Comparison of ENCODE assay signal across 17 cellular contexts in genomic region chr17:245611-246010, GRCh38.
"Had no signal": no experiment of that assay in that cellular context is flagged by ENCODE, and none has a peak within 500 bp of the region (broad histone marks: within the 10 kb centered on the region; RNA-seq: fewer than 3 reads in every experiment).

No MANE protein-coding gene starts in this region.

- FAIRE-seq: small intestine had no signal

- H3K9me3 ChIP-seq: ascending aorta, breast epithelium, gastrocnemius medialis, heart left ventricle, mucosa of descending colon, neutrophil had no signal

- H3K4me1 Mint-ChIP-seq: activated naive CD8-positive, alpha-beta T cell treated with anti-CD3 and anti-CD28 coated beads, Interleukin-2, amount 50 U/mL, for 24 hours; immature natural killer cell had no signal

- H3K27me3 Mint-ChIP-seq: activated CD8-positive, alpha-beta T cell treated with anti-CD3 and anti-CD28 coated beads for 36 hours; activated naive CD8-positive, alpha-beta T cell treated with anti-CD3 and anti-CD28 coated beads, Interleukin-2, amount 50 U/mL, for 24 hours; naive thymus-derived CD4-positive, alpha-beta T cell; stimulated activated naive CD8-positive, alpha-beta T cell treated with anti-CD3 and anti-CD28 coated beads, Interleukin-15, Interleukin-2, amounts not matched to agents 100 ng/mL and 50 ng/mL, for 24 hours; T-cell had no signal

- H3K27me3 ChIP-seq: ascending aorta, breast epithelium, gastrocnemius medialis, heart left ventricle had no signal

- H3K4me3 Mint-ChIP-seq: activated CD8-positive, alpha-beta T cell treated with anti-CD3 and anti-CD28 coated beads for 36 hours; activated naive CD8-positive, alpha-beta T cell treated with anti-CD3 and anti-CD28 coated beads, Interleukin-2, amount 50 U/mL, for 24 hours; immature natural killer cell; naive thymus-derived CD4-positive, alpha-beta T cell; stimulated activated naive CD8-positive, alpha-beta T cell treated with anti-CD3 and anti-CD28 coated beads, Interleukin-15, Interleukin-2, amounts not matched to agents 100 ng/mL and 50 ng/mL, for 24 hours; T-cell had no signal

- DNase-seq: activated CD4-positive, alpha-beta T cell treated with anti-CD3 and anti-CD28 coated beads for 4 hours; activated CD8-positive, alpha-beta T cell treated with anti-CD3 and anti-CD28 coated beads for 36 hours; activated gamma-delta T cell treated with Interleukin-2 at 50 U/mL for 16 hours; activated naive CD8-positive, alpha-beta T cell treated with anti-CD3 and anti-CD28 coated beads, Interleukin-2, amount 50 U/mL, for 24 hours; gastrocnemius medialis; immature natural killer cell; naive thymus-derived CD4-positive, alpha-beta T cell; small intestine; T-cell; T-helper 9 cell had no signal

- H3K4me1 ChIP-seq: ascending aorta, breast epithelium, gastrocnemius medialis, heart left ventricle, parathyroid adenoma had no signal

- H3K27ac Mint-ChIP-seq: activated CD8-positive, alpha-beta T cell treated with anti-CD3 and anti-CD28 coated beads for 36 hours; activated naive CD8-positive, alpha-beta T cell treated with anti-CD3 and anti-CD28 coated beads, Interleukin-2, amount 50 U/mL, for 24 hours; naive thymus-derived CD4-positive, alpha-beta T cell; stimulated activated naive CD8-positive, alpha-beta T cell treated with anti-CD3 and anti-CD28 coated beads, Interleukin-15, Interleukin-2, amounts not matched to agents 100 ng/mL and 50 ng/mL, for 24 hours; T-cell had no signal

- H3K4me3 ChIP-seq: ascending aorta, breast epithelium, gastrocnemius medialis, heart left ventricle, mucosa of descending colon had no signal

- H3K27ac ChIP-seq: ascending aorta, breast epithelium, gastrocnemius medialis, heart left ventricle, neutrophil, parathyroid adenoma had no signal

- H3K9me3 Mint-ChIP-seq: activated CD8-positive, alpha-beta T cell treated with anti-CD3 and anti-CD28 coated beads for 36 hours; activated naive CD8-positive, alpha-beta T cell treated with anti-CD3 and anti-CD28 coated beads, Interleukin-2, amount 50 U/mL, for 24 hours; immature natural killer cell had no signal

- ATAC-seq: activated CD8-positive, alpha-beta T cell treated with anti-CD3 and anti-CD28 coated beads for 36 hours; activated naive CD8-positive, alpha-beta T cell treated with anti-CD3 and anti-CD28 coated beads, Interleukin-2, amount 50 U/mL, for 24 hours; gastrocnemius medialis; naive thymus-derived CD4-positive, alpha-beta T cell; T-cell had no signal

- H3K36me3 ChIP-seq: ascending aorta, breast epithelium, gastrocnemius medialis, heart left ventricle had no signal
